17 cellular contexts compared by ENCODE assay signal in genomic region chr21:29209696-29210095, GRCh38.
DNase-seq lines count a peak whose midpoint lies in the region; ATAC-seq, FAIRE-seq and TF ChIP-seq lines count a peak whose summit lies in the region.
"Had no signal": no experiment of that assay in that cellular context is flagged by ENCODE, and none has a peak within 500 bp of the region (broad histone marks: within the 10 kb centered on the region; RNA-seq: fewer than 3 reads in every experiment).

No MANE protein-coding gene starts in this region.

- intact Hi-C loops in endothelial cell of umbilical vein (cut with micrococcal nuclease) (loop anchor here (2.0 kb wide), 1 partner anchor 35 kb away; no protein-coding TSS in a partner anchor), spleen (cut with DNase I; ENCODE audit: low total_unique reads) (no loop called here)

- no peaks in the 10 kb centered on the region for H3K36me3 ChIP-seq in endothelial cell of umbilical vein (ENCODE audit: control insufficient read depth in 2 of 2, extremely low read depth in 1 of 2, insufficient read depth in 2 of 2, low read length in 2 of 2)
- H3K36me3 ChIP-seq in skeletal muscle satellite cell (ENCODE audit: insufficient read depth, low read length): no peaks in the 10 kb centered on the region
- H3K36me3 ChIP-seq in SJCRH30: no peaks in the 10 kb centered on the region
- H3K36me3 ChIP-seq in spleen: no peaks in the 10 kb centered on the region
- H3K36me3 ChIP-seq: BLaER1 treated with 17β-estradiol and CSF1 and Interleukin-3, amounts not matched to agents 10 nM and 100 nM had no signal

- POLR2A ChIA-PET in endothelial cell of umbilical vein (lab: Charles Lee): no interaction called here

- no peaks in the 10 kb centered on the region for H3K27me3 ChIP-seq in endothelial cell of umbilical vein (ENCODE audit: control insufficient read depth in 2 of 2, insufficient read depth in 2 of 2, low read length in 2 of 2)
- H3K27me3 ChIP-seq in skeletal muscle satellite cell (ENCODE audit: control insufficient read depth, insufficient read depth, low read length): no peaks in the 10 kb centered on the region
- H3K27me3 ChIP-seq in SJCRH30: no peaks in the 10 kb centered on the region
- H3K27me3 ChIP-seq in spleen (replicated peaks in 1 of 7): no peaks in the 10 kb centered on the region
- H3K27me3 ChIP-seq: BLaER1 treated with 17β-estradiol and CSF1 and Interleukin-3, amounts not matched to agents 10 nM and 100 nM had no signal

- no peak for ATAC-seq in left lobe of liver
- ATAC-seq: K562 had no signal

- FAIRE-seq in endothelial cell of umbilical vein (lab: Jason Lieb, UNC): no peak
- FAIRE-seq: H54, K562 had no signal

- H2AFZ ChIP-seq in endothelial cell of umbilical vein (ENCODE audit: low read depth, low read length): no peak overlapping the region

- dilution Hi-C loops in endothelial cell of umbilical vein (cut with MboI; ENCODE audit: extremely low pct_ligation_motif_present, low sequenced_read_pairs): no loop called here

- TF ChIP-seq CTCF in endothelial cell of umbilical vein (IDR thresholded peaks at IDR 0.05; ENCODE audit: extremely low read depth in 1 of 2, insufficient read depth in 1 of 2, low read depth in 1 of 2, low read length in 2 of 2) (no peak), spleen (IDR thresholded peaks at IDR 0.05 in 8 of 11, conservative IDR thresholded peaks at IDR 0.05 in 3 of 11) (no peak)

- H4K20me1 ChIP-seq in endothelial cell of umbilical vein (replicated peaks; ENCODE audit: control insufficient read depth, extremely low read depth, insufficient read depth, low read length): no peaks in the 10 kb centered on the region
- H4K20me1 ChIP-seq: BLaER1 treated with 17β-estradiol and CSF1 and Interleukin-3, amounts not matched to agents 10 nM and 100 nM had no signal

- H3K9ac ChIP-seq in endothelial cell of umbilical vein (replicated peaks; ENCODE audit: extremely low read depth, insufficient read depth, low read length) (peak overlapping the region; percentile 80), skeletal muscle satellite cell (ENCODE audit: low read depth, low read length) (peak overlapping the region; percentile 76)

- DNase-seq in EL (peak; percentile 57), M059J (ENCODE audit: low read depth) (peak; percentile 54), endothelial cell of umbilical vein (ENCODE audit: low read depth, low spot score) (peak; percentile 31), SJCRH30 (no peak), spleen (no peak), left lobe of liver (ENCODE audit: low spot score) (no peak), amniotic stem cell (lab: John Stamatoyannopoulos, UW) (no peak)
- DNase-seq: DMS 273 treated with DMSO at 0.1 percent for 48 hours, NCI-H1436 treated with DMSO at 0.1 percent for 48 hours, NCI-H2029 treated with DMSO at 0.1 percent for 48 hours, NCI-H2171 treated with DMSO at 0.1 percent for 48 hours, NCI-H774, T-helper 1 cell had no signal

- no peaks in the 10 kb centered on the region for H3K79me2 ChIP-seq in endothelial cell of umbilical vein (ENCODE audit: control insufficient read depth, insufficient read depth, low read length)

- H3K4me3 ChIP-seq in endothelial cell of umbilical vein (replicated peaks in 1 of 3; ENCODE audit: insufficient read depth in 1 of 3, low read depth in 1 of 3, low read length in 3 of 3): no peak overlapping the region
- no peak overlapping the region for H3K4me3 ChIP-seq in skeletal muscle satellite cell (ENCODE audit: low read length)
- no peak overlapping the region for H3K4me3 ChIP-seq in SJCRH30
- H3K4me3 ChIP-seq in spleen: no peak overlapping the region
- H3K4me3 ChIP-seq: BLaER1 treated with 17β-estradiol and CSF1 and Interleukin-3, amounts not matched to agents 10 nM and 100 nM; K562 had no signal

- H3K4me2 ChIP-seq in endothelial cell of umbilical vein (ENCODE audit: insufficient read depth, low read length) (no peak overlapping the region), skeletal muscle satellite cell (ENCODE audit: low read length) (no peak overlapping the region)

- H3K9me3 ChIP-seq in endothelial cell of umbilical vein (replicated peaks; ENCODE audit: control insufficient read depth, insufficient read depth, low read length): no peaks in the 10 kb centered on the region
- H3K9me3 ChIP-seq in skeletal muscle satellite cell (replicated peaks; ENCODE audit: low read length): no peaks in the 10 kb centered on the region
- H3K9me3 ChIP-seq in SJCRH30 (replicated peaks): no peaks in the 10 kb centered on the region
- no peaks in the 10 kb centered on the region for H3K9me3 ChIP-seq in spleen
- H3K9me3 ChIP-seq: BLaER1 treated with 17β-estradiol and CSF1 and Interleukin-3, amounts not matched to agents 10 nM and 100 nM had no signal

- BruUV-seq in endothelial cell of umbilical vein (replicated peaks; lab: Mats Ljungman, UMichigan): no TSS peak

- peaks cover 31% of the 10 kb centered on the region for H3K4me1 ChIP-seq in endothelial cell of umbilical vein (ENCODE audit: control insufficient read depth, extremely low read depth, insufficient read depth, low read length)
- peaks cover 23% of the 10 kb centered on the region for H3K4me1 ChIP-seq in skeletal muscle satellite cell (ENCODE audit: control insufficient read depth, insufficient read depth, low read length)
- H3K4me1 ChIP-seq in SJCRH30: no peaks in the 10 kb centered on the region
- H3K4me1 ChIP-seq in spleen: peaks cover 0 to 23% (median 16%) of the 10 kb centered on the region in 6 donors

- CTCF ChIA-PET in endothelial cell of umbilical vein (lab: Charles Lee): interaction anchor here (0.6 to 2.2 kb wide), 4 partner anchors 14 to 139 kb away, joined by 3 to 16 read pairs (median 6); no protein-coding TSS in a partner anchor

- TF ChIP-seq POLR2A in endothelial cell of umbilical vein (IDR thresholded peaks at IDR 0.05; ENCODE audit: low read depth, low read length): no peak
- TF ChIP-seq POLR2A in spleen (IDR thresholded peaks at IDR 0.05): no peak

- H3K27ac ChIP-seq in endothelial cell of umbilical vein (ENCODE audit: insufficient read depth, low read depth, low read length) (peak overlapping the region; percentile 97), SJCRH30 (no peak overlapping the region), spleen (peak overlapping the region in 1 of 8 donors; percentile 62)

- no peaks in the 10 kb centered on the region for H3K9me1 ChIP-seq in endothelial cell of umbilical vein (replicated peaks; ENCODE audit: control insufficient read depth, extremely low read depth, insufficient read depth, low read length)

TF ChIP-seq in endothelial cell of umbilical vein, 7 proteins besides CTCF, POLR2A, EP300 and RAD21:
- TF ChIP-seq MYC (IDR thresholded peaks at IDR 0.05; ENCODE audit: low read depth, low read length): no peak
- TF ChIP-seq JUN (IDR thresholded peaks at IDR 0.05; ENCODE audit: borderline replicate concordance, insufficient read depth, insufficient read length, low read depth): peak; percentile 30
- peak; percentile 53 for TF ChIP-seq FOS (IDR thresholded peaks at IDR 0.05; ENCODE audit: borderline replicate concordance, insufficient read depth, low read length)

Comparison
In these comparisons a context has a peak if more than half of its experiments do, and no peak if none do; other contexts are left out.
1. DNase-seq: peak in EL (single experiment), M059J (single experiment) and endothelial cell of umbilical vein (single experiment); none in SJCRH30 (0 of 2), spleen (single experiment), left lobe of liver (single experiment) and amniotic stem cell (single experiment).